Comparison of ENCODE assay signal across 1 cellular context in the genomic region with DNA sequence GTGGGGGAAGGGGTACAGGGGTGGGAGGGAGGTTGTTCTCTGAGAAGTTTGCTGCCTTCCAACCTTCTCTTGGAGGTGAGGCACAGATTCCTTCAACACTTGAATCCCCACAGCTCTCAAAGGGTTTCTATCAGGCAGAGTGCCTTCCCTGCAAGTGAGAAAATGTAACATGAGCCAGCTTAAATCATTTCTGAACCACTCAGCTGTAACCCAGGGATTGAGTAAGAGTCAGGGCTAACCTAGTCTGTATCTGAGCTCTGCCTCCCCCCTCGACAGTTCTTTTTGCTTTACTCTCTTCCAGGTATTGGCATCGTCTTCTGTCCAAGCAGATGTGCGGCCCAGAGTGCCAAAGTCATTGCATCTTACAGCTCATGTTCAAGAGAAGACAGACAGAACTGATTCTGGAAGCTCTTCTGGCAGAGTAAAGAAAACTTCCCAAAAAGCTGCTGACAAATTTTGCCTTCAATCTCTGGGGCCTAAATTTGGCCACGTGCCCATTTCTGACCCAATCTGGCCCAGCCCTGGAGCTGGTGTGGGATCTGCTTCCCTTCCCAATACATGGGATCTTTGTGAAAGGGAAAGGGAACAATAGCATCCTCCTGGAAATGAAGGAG.
TF ChIP-seq lines count a peak whose summit lies in the region.

No MANE protein-coding gene starts in this region.

TF ChIP-seq in GM23338, 12 proteins besides CTCF, POLR2A, EP300 and RAD21:
- TF ChIP-seq, protein P1, sequence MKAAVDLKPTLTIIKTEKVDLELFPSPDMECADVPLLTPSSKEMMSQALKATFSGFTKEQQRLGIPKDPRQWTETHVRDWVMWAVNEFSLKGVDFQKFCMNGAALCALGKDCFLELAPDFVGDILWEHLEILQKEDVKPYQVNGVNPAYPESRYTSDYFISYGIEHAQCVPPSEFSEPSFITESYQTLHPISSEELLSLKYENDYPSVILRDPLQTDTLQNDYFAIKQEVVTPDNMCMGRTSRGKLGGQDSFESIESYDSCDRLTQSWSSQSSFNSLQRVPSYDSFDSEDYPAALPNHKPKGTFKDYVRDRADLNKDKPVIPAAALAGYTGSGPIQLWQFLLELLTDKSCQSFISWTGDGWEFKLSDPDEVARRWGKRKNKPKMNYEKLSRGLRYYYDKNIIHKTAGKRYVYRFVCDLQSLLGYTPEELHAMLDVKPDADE (IDR thresholded peaks at IDR 0.05): no peak
- TF ChIP-seq ZNF331 (CRISPR knock-in tag; IDR thresholded peaks at IDR 0.05; ENCODE audit: low read depth) (no peak), STAT1 (IDR thresholded peaks at IDR 0.05; ENCODE audit: unreplicated experiment) (no peak), EZH2phosphoT487 (IDR thresholded peaks at IDR 0.05; ENCODE audit: unreplicated experiment) (no peak), CREB1 (CRISPR knock-in tag; IDR thresholded peaks at IDR 0.05; ENCODE audit: low read depth) (no peak), JUNB (IDR thresholded peaks at IDR 0.05; ENCODE audit: unreplicated experiment) (no peak), POLR2AphosphoS5 (IDR thresholded peaks at IDR 0.05; ENCODE audit: low read depth) (no peak), ZNF114 (CRISPR knock-in tag; IDR thresholded peaks at IDR 0.05) (no peak), REST (IDR thresholded peaks at IDR 0.05; ENCODE audit: unreplicated experiment) (no peak), NANOG (IDR thresholded peaks at IDR 0.05; ENCODE audit: borderline replicate concordance) (no peak), EZH2 (IDR thresholded peaks at IDR 0.05; ENCODE audit: low read depth, unreplicated experiment) (no peak)
- TF ChIP-seq, protein P2, sequence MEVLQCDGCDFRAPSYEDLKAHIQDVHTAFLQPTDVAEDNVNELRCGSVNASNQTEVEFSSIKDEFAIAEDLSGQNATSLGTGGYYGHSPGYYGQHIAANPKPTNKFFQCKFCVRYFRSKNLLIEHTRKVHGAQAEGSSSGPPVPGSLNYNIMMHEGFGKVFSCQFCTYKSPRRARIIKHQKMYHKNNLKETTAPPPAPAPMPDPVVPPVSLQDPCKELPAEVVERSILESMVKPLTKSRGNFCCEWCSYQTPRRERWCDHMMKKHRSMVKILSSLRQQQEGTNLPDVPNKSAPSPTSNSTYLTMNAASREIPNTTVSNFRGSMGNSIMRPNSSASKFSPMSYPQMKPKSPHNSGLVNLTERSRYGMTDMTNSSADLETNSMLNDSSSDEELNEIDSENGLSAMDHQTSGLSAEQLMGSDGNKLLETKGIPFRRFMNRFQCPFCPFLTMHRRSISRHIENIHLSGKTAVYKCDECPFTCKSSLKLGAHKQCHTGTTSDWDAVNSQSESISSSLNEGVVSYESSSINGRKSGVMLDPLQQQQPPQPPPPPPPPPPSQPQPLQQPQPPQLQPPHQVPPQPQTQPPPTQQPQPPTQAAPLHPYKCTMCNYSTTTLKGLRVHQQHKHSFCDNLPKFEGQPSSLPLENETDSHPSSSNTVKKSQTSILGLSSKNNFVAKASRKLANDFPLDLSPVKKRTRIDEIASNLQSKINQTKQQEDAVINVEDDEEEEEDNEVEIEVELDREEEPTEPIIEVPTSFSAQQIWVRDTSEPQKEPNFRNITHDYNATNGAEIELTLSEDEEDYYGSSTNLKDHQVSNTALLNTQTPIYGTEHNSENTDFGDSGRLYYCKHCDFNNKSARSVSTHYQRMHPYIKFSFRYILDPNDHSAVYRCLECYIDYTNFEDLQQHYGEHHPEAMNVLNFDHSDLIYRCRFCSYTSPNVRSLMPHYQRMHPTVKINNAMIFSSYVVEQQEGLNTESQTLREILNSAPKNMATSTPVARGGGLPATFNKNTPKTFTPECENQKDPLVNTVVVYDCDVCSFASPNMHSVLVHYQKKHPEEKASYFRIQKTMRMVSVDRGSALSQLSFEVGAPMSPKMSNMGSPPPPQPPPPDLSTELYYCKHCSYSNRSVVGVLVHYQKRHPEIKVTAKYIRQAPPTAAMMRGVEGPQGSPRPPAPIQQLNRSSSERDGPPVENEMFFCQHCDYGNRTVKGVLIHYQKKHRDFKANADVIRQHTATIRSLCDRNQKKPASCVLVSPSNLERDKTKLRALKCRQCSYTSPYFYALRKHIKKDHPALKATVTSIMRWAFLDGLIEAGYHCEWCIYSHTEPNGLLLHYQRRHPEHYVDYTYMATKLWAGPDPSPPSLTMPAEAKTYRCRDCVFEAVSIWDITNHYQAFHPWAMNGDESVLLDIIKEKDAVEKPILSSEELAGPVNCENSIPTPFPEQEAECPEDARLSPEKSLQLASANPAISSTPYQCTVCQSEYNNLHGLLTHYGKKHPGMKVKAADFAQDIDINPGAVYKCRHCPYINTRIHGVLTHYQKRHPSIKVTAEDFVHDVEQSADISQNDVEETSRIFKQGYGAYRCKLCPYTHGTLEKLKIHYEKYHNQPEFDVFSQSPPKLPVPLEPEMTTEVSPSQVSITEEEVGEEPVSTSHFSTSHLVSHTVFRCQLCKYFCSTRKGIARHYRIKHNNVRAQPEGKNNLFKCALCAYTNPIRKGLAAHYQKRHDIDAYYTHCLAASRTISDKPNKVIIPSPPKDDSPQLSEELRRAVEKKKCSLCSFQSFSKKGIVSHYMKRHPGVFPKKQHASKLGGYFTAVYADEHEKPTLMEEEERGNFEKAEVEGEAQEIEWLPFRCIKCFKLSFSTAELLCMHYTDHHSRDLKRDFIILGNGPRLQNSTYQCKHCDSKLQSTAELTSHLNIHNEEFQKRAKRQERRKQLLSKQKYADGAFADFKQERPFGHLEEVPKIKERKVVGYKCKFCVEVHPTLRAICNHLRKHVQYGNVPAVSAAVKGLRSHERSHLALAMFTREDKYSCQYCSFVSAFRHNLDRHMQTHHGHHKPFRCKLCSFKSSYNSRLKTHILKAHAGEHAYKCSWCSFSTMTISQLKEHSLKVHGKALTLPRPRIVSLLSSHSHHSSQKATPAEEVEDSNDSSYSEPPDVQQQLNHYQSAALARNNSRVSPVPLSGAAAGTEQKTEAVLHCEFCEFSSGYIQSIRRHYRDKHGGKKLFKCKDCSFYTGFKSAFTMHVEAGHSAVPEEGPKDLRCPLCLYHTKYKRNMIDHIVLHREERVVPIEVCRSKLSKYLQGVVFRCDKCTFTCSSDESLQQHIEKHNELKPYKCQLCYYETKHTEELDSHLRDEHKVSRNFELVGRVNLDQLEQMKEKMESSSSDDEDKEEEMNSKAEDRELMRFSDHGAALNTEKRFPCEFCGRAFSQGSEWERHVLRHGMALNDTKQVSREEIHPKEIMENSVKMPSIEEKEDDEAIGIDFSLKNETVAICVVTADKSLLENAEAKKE (CRISPR knock-in tag; IDR thresholded peaks at IDR 0.05): no peak
